ENCODE assay signal across 22 cellular contexts in the genomic region with DNA sequence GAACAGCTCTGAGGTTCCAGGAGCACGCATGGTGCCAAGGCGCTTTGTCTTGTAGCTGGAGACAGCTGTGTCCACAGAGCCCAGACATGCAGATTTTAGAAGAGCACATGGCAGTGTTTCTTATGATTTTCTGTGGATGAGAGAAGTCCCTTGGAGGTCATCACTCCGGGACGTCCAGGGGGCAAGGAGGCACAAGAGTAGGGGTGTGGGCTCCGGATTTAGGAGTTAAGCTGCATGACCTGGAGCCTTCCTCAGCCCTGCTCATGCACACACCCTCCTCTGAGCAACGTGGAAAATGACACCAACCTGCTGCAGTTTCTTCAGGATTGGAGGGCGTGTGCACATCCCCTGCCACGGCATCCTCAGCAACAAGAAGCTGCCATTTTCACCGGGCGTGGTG.
"Had no signal": no experiment of that assay in that cellular context is flagged by ENCODE, and none has a peak within 500 bp of the region (broad histone marks: within the 10 kb centered on the region; RNA-seq: fewer than 3 reads in every experiment).

No MANE protein-coding gene starts in this region.

- H3K4me3 Mint-ChIP-seq: dendritic cell treated with granulocyte-macrophage colony-stimulating factor and Interleukin-4, amounts not matched to agents 40 ng/mL and 50 ng/mL, for 4 days; effector memory CD8-positive, alpha-beta T cell; mesothelial cell of epicardium had no signal

- H3K27ac Mint-ChIP-seq: dendritic cell treated with granulocyte-macrophage colony-stimulating factor and Interleukin-4, amounts not matched to agents 40 ng/mL and 50 ng/mL, for 4 days; mesothelial cell of epicardium had no signal

- DNase-seq: cerebellar nuclear complex; colonic mucosa; cortex of kidney; effector CD8-positive, alpha-beta T cell; effector memory CD8-positive, alpha-beta T cell; foreskin keratinocyte; heart left ventricle; hippocampal formation; kidney; kidney glomerular epithelial cell; left colon; left ventricle myocardium superior; lower lobe of right lung; mesenchymal stem cell; mucosa of descending colon had no signal

- H3K4me3 ChIP-seq: colonic mucosa, esophagus muscularis mucosa, gastroesophageal sphincter, heart left ventricle, lower lobe of right lung, mucosa of descending colon had no signal

- H3K4me1 ChIP-seq: colonic mucosa, esophagus muscularis mucosa, foreskin keratinocyte, gastroesophageal sphincter, heart left ventricle, lower lobe of right lung had no signal

- FAIRE-seq: endothelial cell of umbilical vein, frontal cortex, islet of Langerhans, kidney had no signal

- H3K27me3 ChIP-seq: colonic mucosa, foreskin keratinocyte had no signal

- H3K36me3 ChIP-seq: colonic mucosa, esophagus muscularis mucosa, gastroesophageal sphincter, heart left ventricle, lower lobe of right lung had no signal

- H3K9me3 ChIP-seq: colonic mucosa, esophagus muscularis mucosa, gastroesophageal sphincter, heart left ventricle, lower lobe of right lung, mucosa of descending colon had no signal

- H3K4me1 Mint-ChIP-seq: mesothelial cell of epicardium had no signal

- H3K9me3 Mint-ChIP-seq: dendritic cell treated with granulocyte-macrophage colony-stimulating factor and Interleukin-4, amounts not matched to agents 40 ng/mL and 50 ng/mL, for 4 days; effector memory CD8-positive, alpha-beta T cell; mesothelial cell of epicardium had no signal

- H3K27ac ChIP-seq: colonic mucosa, esophagus muscularis mucosa, foreskin keratinocyte, gastroesophageal sphincter, heart left ventricle, lower lobe of right lung had no signal

- H3K36me3 Mint-ChIP-seq: mesothelial cell of epicardium had no signal

- H3K27me3 Mint-ChIP-seq: dendritic cell treated with granulocyte-macrophage colony-stimulating factor and Interleukin-4, amounts not matched to agents 40 ng/mL and 50 ng/mL, for 4 days had no signal
